Comparison of ENCODE assay signal across 1 cellular context in the genomic region with DNA sequence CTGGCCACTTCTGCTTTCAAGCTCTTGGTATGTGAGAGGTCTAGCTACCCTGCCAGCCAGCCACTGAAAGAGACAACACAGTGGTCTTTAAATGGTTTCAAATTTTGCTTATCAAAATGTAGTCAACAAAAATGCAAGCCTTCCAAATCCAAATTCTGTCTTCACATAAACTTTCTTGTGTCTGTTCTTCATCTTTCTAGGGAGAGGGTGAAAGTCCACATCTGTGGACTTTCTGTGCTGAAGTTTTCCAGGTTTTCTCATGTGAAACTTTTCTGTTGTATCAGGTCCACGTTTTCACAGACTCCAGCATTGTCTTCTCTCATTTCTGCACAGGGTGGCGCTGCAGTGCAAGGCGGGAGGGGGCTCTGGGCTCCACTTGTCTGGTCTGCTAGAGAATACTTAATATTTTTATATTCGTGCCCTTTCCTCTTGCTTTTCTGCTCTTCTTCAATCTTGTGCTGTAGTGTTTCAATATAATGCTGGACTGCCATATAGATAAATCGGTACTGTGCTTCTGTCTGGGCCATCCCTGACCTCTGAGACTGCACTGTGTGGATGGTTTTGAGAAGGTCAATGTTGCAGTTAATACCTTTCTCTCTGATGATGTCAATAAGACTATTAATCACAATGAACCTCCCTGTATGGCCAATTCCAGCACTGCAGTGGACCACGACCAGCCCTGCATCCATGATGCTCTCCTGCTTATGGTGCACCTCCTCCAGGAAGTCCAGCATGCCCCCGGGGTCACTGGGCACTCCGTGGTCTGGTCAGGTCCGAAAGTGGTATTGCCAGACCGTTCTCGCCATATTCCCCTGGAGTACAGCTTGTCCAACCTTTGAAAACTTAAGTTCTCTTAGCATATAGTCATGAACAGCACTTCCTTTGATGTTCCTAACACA.
TF ChIP-seq lines count a peak whose summit lies in the region.

No MANE protein-coding gene starts in this region.

TF ChIP-seq in HepG2, 621 proteins besides CTCF, POLR2A, EP300 and RAD21 (continued from another document and continues in another):
- TF ChIP-seq TRAFD1 (CRISPR knock-in tag; IDR thresholded peaks at IDR 0.05; ENCODE audit: borderline replicate concordance) (no peak), ZFP62 (CRISPR knock-in tag; IDR thresholded peaks at IDR 0.05) (no peak), ZNF879 (CRISPR knock-in tag; IDR thresholded peaks at IDR 0.05) (no peak), FOSL2 (CRISPR knock-in tag; IDR thresholded peaks at IDR 0.05) (0 out of 2 replicates have a peak, but pooled peaks have one; percentile 20), KLF11 (CRISPR knock-in tag; IDR thresholded peaks at IDR 0.05) (0 out of 2 replicates have a peak, but pooled peaks have one; percentile 50), PAF1 (CRISPR knock-in tag; IDR thresholded peaks at IDR 0.05) (no peak), SUZ12 (IDR thresholded peaks at IDR 0.05; ENCODE audit: low read depth, low read length) (no peak), ZNF264 (CRISPR knock-in tag; IDR thresholded peaks at IDR 0.05) (peak; percentile 49; the same call in 1 of the 2 replicates), FOSL1 (CRISPR knock-in tag; IDR thresholded peaks at IDR 0.05; ENCODE audit: borderline replicate concordance) (no peak), MED1 (CRISPR knock-in tag; IDR thresholded peaks at IDR 0.05) (peak; percentile 48; the same call in 1 of the 2 replicates), TSC22D2 (CRISPR knock-in tag; IDR thresholded peaks at IDR 0.05; ENCODE audit: borderline replicate concordance) (peak; percentile 71; the same call in 1 of the 2 replicates), ZHX2 (IDR thresholded peaks at IDR 0.05; ENCODE audit: low read depth) (no peak), ZHX2 (CRISPR knock-in tag; IDR thresholded peaks at IDR 0.05; ENCODE audit: borderline replicate concordance) (0 out of 2 replicates have a peak, but pooled peaks have one; percentile 65), NFIB (CRISPR knock-in tag; IDR thresholded peaks at IDR 0.05; ENCODE audit: borderline replicate concordance) (no peak), MAF1 (CRISPR knock-in tag; IDR thresholded peaks at IDR 0.05; ENCODE audit: borderline replicate concordance) (no peak), HOXA5 (CRISPR knock-in tag; IDR thresholded peaks at IDR 0.05) (0 out of 2 replicates have a peak, but pooled peaks have one; percentile 56), ZNF10 (CRISPR knock-in tag; IDR thresholded peaks at IDR 0.05; ENCODE audit: borderline replicate concordance, low read depth) (no peak), ZMYM4 (CRISPR knock-in tag; IDR thresholded peaks at IDR 0.05) (peak; percentile 21; the same call in 1 of the 2 replicates), ZNF160 (CRISPR knock-in tag; IDR thresholded peaks at IDR 0.05) (no peak), ZNF614 (CRISPR knock-in tag; IDR thresholded peaks at IDR 0.05; ENCODE audit: borderline replicate concordance) (peak; percentile 83; the same call in 1 of the 2 replicates), BCLAF1 (IDR thresholded peaks at IDR 0.05) (no peak), ZNF292 (CRISPR knock-in tag; IDR thresholded peaks at IDR 0.05; ENCODE audit: borderline replicate concordance, low read depth) (0 out of 2 replicates have a peak, but pooled peaks have one; percentile 20), ZNF776 (CRISPR knock-in tag; IDR thresholded peaks at IDR 0.05) (no peak), ZNF432 (CRISPR knock-in tag; IDR thresholded peaks at IDR 0.05; ENCODE audit: borderline replicate concordance) (no peak), NBN (conservative IDR thresholded peaks at IDR 0.05) (no peak), HHEX (CRISPR knock-in tag; IDR thresholded peaks at IDR 0.05) (no peak), KDM6A (CRISPR knock-in tag; IDR thresholded peaks at IDR 0.05; ENCODE audit: low read depth) (no peak), TFAP4 (IDR thresholded peaks at IDR 0.05; ENCODE audit: borderline replicate concordance, low read depth) (no peak), ZNF577 (CRISPR knock-in tag; IDR thresholded peaks at IDR 0.05; ENCODE audit: borderline replicate concordance, low read depth) (no peak), MYC (CRISPR knock-in tag; IDR thresholded peaks at IDR 0.05; ENCODE audit: borderline replicate concordance) (0 out of 2 replicates have a peak, but pooled peaks have one; percentile 18), HNF4A (CRISPR knock-in tag; IDR thresholded peaks at IDR 0.05) (peak; percentile 44), SALL1 (CRISPR knock-in tag; IDR thresholded peaks at IDR 0.05) (peak; percentile 67)
- TF ChIP-seq, protein P1, sequence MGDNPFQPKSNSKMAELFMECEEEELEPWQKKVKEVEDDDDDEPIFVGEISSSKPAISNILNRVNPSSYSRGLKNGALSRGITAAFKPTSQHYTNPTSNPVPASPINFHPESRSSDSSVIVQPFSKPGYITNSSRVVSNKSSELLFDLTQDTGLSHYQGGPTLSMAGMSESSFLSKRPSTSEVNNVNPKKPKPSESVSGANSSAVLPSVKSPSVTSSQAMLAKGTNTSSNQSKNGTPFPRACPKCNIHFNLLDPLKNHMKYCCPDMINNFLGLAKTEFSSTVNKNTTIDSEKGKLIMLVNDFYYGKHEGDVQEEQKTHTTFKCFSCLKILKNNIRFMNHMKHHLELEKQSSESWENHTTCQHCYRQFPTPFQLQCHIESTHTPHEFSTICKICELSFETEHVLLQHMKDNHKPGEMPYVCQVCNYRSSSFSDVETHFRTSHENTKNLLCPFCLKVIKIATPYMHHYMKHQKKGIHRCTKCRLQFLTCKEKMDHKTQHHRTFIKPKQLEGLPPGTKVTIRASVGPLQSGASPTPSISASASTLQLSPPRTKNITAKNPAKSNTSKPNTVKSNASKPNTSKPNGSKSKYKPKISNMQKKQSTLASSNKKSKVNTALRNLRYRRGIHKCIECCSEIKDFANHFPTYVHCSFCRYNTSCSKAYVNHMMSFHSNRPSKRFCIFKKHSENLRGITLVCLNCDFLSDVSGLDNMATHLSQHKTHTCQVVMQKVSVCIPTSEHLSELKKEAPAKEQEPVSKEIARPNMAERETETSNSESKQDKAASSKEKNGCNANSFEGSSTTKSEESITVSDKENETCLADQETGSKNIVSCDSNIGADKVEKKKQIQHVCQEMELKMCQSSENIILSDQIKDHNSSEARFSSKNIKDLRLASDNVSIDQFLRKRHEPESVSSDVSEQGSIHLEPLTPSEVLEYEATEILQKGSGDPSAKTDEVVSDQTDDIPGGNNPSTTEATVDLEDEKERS (CRISPR knock-in tag; IDR thresholded peaks at IDR 0.05), result no peak
- TF ChIP-seq, protein P2, sequence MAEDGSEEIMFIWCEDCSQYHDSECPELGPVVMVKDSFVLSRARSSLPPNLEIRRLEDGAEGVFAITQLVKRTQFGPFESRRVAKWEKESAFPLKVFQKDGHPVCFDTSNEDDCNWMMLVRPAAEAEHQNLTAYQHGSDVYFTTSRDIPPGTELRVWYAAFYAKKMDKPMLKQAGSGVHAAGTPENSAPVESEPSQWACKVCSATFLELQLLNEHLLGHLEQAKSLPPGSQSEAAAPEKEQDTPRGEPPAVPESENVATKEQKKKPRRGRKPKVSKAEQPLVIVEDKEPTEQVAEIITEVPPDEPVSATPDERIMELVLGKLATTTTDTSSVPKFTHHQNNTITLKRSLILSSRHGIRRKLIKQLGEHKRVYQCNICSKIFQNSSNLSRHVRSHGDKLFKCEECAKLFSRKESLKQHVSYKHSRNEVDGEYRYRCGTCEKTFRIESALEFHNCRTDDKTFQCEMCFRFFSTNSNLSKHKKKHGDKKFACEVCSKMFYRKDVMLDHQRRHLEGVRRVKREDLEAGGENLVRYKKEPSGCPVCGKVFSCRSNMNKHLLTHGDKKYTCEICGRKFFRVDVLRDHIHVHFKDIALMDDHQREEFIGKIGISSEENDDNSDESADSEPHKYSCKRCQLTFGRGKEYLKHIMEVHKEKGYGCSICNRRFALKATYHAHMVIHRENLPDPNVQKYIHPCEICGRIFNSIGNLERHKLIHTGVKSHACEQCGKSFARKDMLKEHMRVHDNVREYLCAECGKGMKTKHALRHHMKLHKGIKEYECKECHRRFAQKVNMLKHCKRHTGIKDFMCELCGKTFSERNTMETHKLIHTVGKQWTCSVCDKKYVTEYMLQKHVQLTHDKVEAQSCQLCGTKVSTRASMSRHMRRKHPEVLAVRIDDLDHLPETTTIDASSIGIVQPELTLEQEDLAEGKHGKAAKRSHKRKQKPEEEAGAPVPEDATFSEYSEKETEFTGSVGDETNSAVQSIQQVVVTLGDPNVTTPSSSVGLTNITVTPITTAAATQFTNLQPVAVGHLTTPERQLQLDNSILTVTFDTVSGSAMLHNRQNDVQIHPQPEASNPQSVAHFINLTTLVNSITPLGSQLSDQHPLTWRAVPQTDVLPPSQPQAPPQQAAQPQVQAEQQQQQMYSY (CRISPR knock-in tag; IDR thresholded peaks at IDR 0.05), result peak; percentile 76
- TF ChIP-seq, protein P3, sequence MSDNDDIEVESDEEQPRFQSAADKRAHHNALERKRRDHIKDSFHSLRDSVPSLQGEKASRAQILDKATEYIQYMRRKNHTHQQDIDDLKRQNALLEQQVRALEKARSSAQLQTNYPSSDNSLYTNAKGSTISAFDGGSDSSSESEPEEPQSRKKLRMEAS (IDR thresholded peaks at IDR 0.05), result peak; percentile 38; the same call in 1 of the 2 replicates
- TF ChIP-seq, protein P4, sequence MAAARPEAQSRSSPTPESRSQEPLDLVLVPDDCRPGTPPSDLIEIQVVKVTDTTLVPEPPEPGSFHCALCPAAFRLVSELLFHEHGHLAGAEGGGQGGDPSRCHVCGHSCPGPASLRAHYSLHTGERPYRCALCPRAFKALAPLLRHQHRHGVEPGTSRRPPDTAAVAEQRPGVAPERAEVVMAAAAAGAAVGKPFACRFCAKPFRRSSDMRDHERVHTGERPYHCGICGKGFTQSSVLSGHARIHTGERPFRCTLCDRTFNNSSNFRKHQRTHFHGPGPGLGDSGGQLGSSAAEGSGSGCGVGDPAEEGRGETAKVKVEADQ (CRISPR knock-in tag; IDR thresholded peaks at IDR 0.05; ENCODE audit: borderline replicate concordance), result no peak; the same call in 1 of the 2 replicates
